ENCODE assay signal across 20 cellular contexts in genomic region chr10:30029164-30029889, GRCh38. TPM values are rescaled to one million over a fixed set of nuclear protein-coding genes. Genes with fewer than 3 reads are reported as not detected.
DNase-seq lines count a peak whose midpoint lies in the region; ATAC-seq, FAIRE-seq and TF ChIP-seq lines count a peak whose summit lies in the region.
"Had no signal": no experiment of that assay in that cellular context is flagged by ENCODE, and none has a peak within 500 bp of the region (broad histone marks: within the 10 kb centered on the region; RNA-seq: fewer than 3 reads in every experiment).

No MANE protein-coding gene starts in this region.

- no peak for TF ChIP-seq RAD21 in HepG2 (CRISPR knock-in tag; IDR thresholded peaks at IDR 0.05)

- POLR2A ChIA-PET in HepG2 (lab: Yijun Ruan, JAX): no interaction called here

- TF ChIP-seq POLR2A in HepG2 (IDR thresholded peaks at IDR 0.05; ENCODE audit: insufficient read depth in 1 of 2, low read depth in 2 of 2, low read length in 2 of 2): no peak

- CTCF ChIA-PET in HepG2 (lab: Yijun Ruan, JAX; ENCODE audit: low intra/inter-chr PET ratio, low total read pairs): no interaction called here

- BruUV-seq in HepG2 (replicated peaks; lab: Mats Ljungman, UMichigan): no TSS peak

- no peak overlapping the region for H3K27ac Mint-ChIP-seq in activated T-cell treated with anti-CD3 and anti-CD28 coated beads, Interleukin-2, amount 50 U/mL, for 72 hours
- H3K27ac Mint-ChIP-seq: activated naive CD8-positive, alpha-beta T cell had no signal

- H3K9ac ChIP-seq in subcutaneous abdominal adipose tissue (ENCODE audit: low read length in 5 of 5) (no peak overlapping the region), HepG2 (ENCODE audit: insufficient read depth, low read depth, low read length) (no peak overlapping the region)
- H3K9ac ChIP-seq: SK-N-SH had no signal

- H4K20me1 ChIP-seq in HepG2 (ENCODE audit: insufficient read depth, low read length): no peaks in the 10 kb centered on the region

- TF ChIP-seq EP300 in HepG2 (IDR thresholded peaks at IDR 0.05; ENCODE audit: low read depth in 2 of 2, low read length in 2 of 2) (no peak), HepG2 (CRISPR knock-in tag; IDR thresholded peaks at IDR 0.05; ENCODE audit: borderline replicate concordance) (no peak)

- H3K27ac ChIP-seq in ascending aorta (peak overlapping the region; percentile 81 to 87), lung (ENCODE audit: low read depth in 1 of 2, low read length in 1 of 2) (peak overlapping the region; percentile 24 to 60), subcutaneous abdominal adipose tissue (ENCODE audit: low read depth, low read length) (peak overlapping the region; percentile 37), HepG2 (ENCODE audit: extremely low read length, insufficient read depth, low read length) (no peak overlapping the region)
- H3K27ac ChIP-seq: cardiac muscle cell, PC-9 had no signal

- H2AFZ ChIP-seq in HepG2 (ENCODE audit: low read length): no peak overlapping the region
- H2AFZ ChIP-seq: PC-9 had no signal

- H3K4me1 Mint-ChIP-seq in activated T-cell treated with anti-CD3 and anti-CD28 coated beads, Interleukin-2, amount 50 U/mL, for 72 hours (ENCODE audit: low read depth): peaks cover 36% of the 10 kb centered on the region

- H3K9me3 ChIP-seq in ascending aorta (no peaks in the 10 kb centered on the region), lung (ENCODE audit: control insufficient read depth in 2 of 2, insufficient read depth in 1 of 2, low read length in 1 of 2) (no peaks in the 10 kb centered on the region), subcutaneous abdominal adipose tissue (ENCODE audit: control insufficient read depth in 5 of 5, low read length in 5 of 5) (no peaks in the 10 kb centered on the region), HepG2 (ENCODE audit: low read length) (no peaks in the 10 kb centered on the region)
- H3K9me3 ChIP-seq: Caco-2, SK-N-SH had no signal

- H3K4me3 Mint-ChIP-seq in activated T-cell treated with anti-CD3 and anti-CD28 coated beads, Interleukin-2, amount 50 U/mL, for 72 hours: no peak overlapping the region
- H3K4me3 Mint-ChIP-seq: activated naive CD8-positive, alpha-beta T cell had no signal

- H3K27me3 ChIP-seq in ascending aorta (no peaks in the 10 kb centered on the region), lung (ENCODE audit: control insufficient read depth, insufficient read depth) (no peaks in the 10 kb centered on the region), subcutaneous abdominal adipose tissue (ENCODE audit: control insufficient read depth in 5 of 5, insufficient read depth in 4 of 5, low read length in 5 of 5) (peaks cover 0 to 2% (median 0%) of the 10 kb centered on the region in 5 donors), HepG2 (ENCODE audit: control insufficient read depth in 1 of 2, insufficient read depth in 2 of 2, low read length in 2 of 2) (no peaks in the 10 kb centered on the region; a peak in 2 of 5 replicates)
- H3K27me3 ChIP-seq: cardiac muscle cell had no signal

- DNase-seq in GM13976 (ENCODE audit: low spot score) (peak; percentile 17), ascending aorta (ENCODE audit: low spot score in 2 of 2) (no peak), lung (ENCODE audit: low spot score) (no peak), HepG2 (ENCODE audit: low spot score) (no peak)
- no peak for DNase-seq in activated T-cell treated with anti-CD3 and anti-CD28 coated beads, Interleukin-2, amount 50 U/mL, for 72 hours
- DNase-seq: activated CD4-positive, alpha-beta T cell treated with anti-CD3 and anti-CD28 coated beads, Interleukin-2, amount 50 U/mL, for 1 hour; Caco-2; effector CD4-positive, alpha-beta T cell; HCEC 1CT; Karpas-422; NCI-H2171; NCI-H82; PC-9; SK-N-SH; stimulated activated CD4-positive, alpha-beta T cell treated with anti-CD3 and anti-CD28 coated beads, Interleukin-15, amount 100 ng/mL, for 24 hours; stimulated activated naive CD4-positive, alpha-beta T cell treated with Interleukin-2 at 50 U/mL for 16 hours had no signal

- H3K4me2 ChIP-seq in HepG2 (ENCODE audit: low read depth, low read length): no peak overlapping the region
- H3K4me2 ChIP-seq: PC-9, SK-N-SH had no signal

- TF ChIP-seq CTCF in GM13976 (IDR thresholded peaks at IDR 0.05; ENCODE audit: borderline replicate concordance, control extremely low read depth, extremely low read depth, insufficient read depth, missing control alignments) (no peak), ascending aorta (IDR thresholded peaks at IDR 0.05) (no peak), lung (IDR thresholded peaks at IDR 0.05; ENCODE audit: control extremely low read depth, extremely low read depth) (no peak), HepG2 (CRISPR knock-in tag; IDR thresholded peaks at IDR 0.05) (no peak)

- intact Hi-C loops in ascending aorta (cut with DNase I) (no loop called here), HepG2 (cut with micrococcal nuclease; ENCODE audit: unreplicated experiment) (no loop called here)

- peaks cover 59% of the 10 kb centered on the region for H3K27me3 Mint-ChIP-seq in activated T-cell treated with anti-CD3 and anti-CD28 coated beads, Interleukin-2, amount 50 U/mL, for 72 hours (ENCODE audit: low read depth)

- H3K4me1 ChIP-seq in ascending aorta (peaks cover 11 to 38% of the 10 kb centered on the region in 2 donors), lung (ENCODE audit: control insufficient read depth in 2 of 2, insufficient read depth in 2 of 2, low read length in 2 of 2) (peaks cover 0 to 19% of the 10 kb centered on the region in 2 donors), subcutaneous abdominal adipose tissue (ENCODE audit: control insufficient read depth in 5 of 5, insufficient read depth in 5 of 5, low read length in 5 of 5) (peaks cover 0 to 55% (median 21%) of the 10 kb centered on the region in 5 donors), HepG2 (ENCODE audit: insufficient read depth, low read length) (peaks cover 8% of the 10 kb centered on the region; the same call in 1 of the 2 replicates)

- peaks cover under 1 to 12% of the 10 kb centered on the region in 2 donors for H3K36me3 ChIP-seq in ascending aorta
- H3K36me3 ChIP-seq in lung (ENCODE audit: control insufficient read depth in 2 of 2, insufficient read depth in 2 of 2, low read length in 2 of 2): peaks cover 0 to 2% of the 10 kb centered on the region in 2 donors
- H3K36me3 ChIP-seq in subcutaneous abdominal adipose tissue (ENCODE audit: control insufficient read depth in 5 of 5, insufficient read depth in 5 of 5, low read length in 5 of 5): peaks cover 0 to 12% (median 4%) of the 10 kb centered on the region in 5 donors
- no peaks in the 10 kb centered on the region for H3K36me3 ChIP-seq in HepG2 (replicated peaks in 1 of 2; ENCODE audit: control insufficient read depth in 1 of 2, insufficient read depth in 2 of 2, low read length in 2 of 2)

- no peak overlapping the region for H3K4me3 ChIP-seq in ascending aorta
- H3K4me3 ChIP-seq in lung: no peak overlapping the region
- H3K4me3 ChIP-seq in subcutaneous abdominal adipose tissue (ENCODE audit: low read depth in 1 of 5, low read length in 5 of 5): no peak overlapping the region
- H3K4me3 ChIP-seq in HepG2 (replicated peaks in 1 of 3; ENCODE audit: insufficient read depth in 1 of 3, low read depth in 2 of 3, low read length in 3 of 3): no peak overlapping the region
- H3K4me3 ChIP-seq: cardiac muscle cell, PC-9 had no signal

- ATAC-seq in lung (ENCODE audit: insufficient read depth, low FRiP score) (no peak), HepG2 (no peak), GM19467 (IDR thresholded peaks at IDR 0.05; ENCODE audit: unreplicated experiment) (no peak)
- ATAC-seq in activated T-cell treated with anti-CD3 and anti-CD28 coated beads, Interleukin-2, amount 50 U/mL, for 72 hours (replicated peaks in 1 of 2): no peak

- no peaks in the 10 kb centered on the region for H3K9me3 Mint-ChIP-seq in activated T-cell treated with anti-CD3 and anti-CD28 coated beads, Interleukin-2, amount 50 U/mL, for 72 hours

- in situ Hi-C loops in GM13976 (cut with MboI; ENCODE audit: low sequenced_read_pairs, unreplicated experiment): no loop called here
- in situ Hi-C loops in HepG2 (cut with HindIII; ENCODE audit: extremely low pct_ligation_motif_present, low pct_unique_long_range_greater_than_20kb): no loop called here

- FAIRE-seq in HepG2 (lab: Jason Lieb, UNC): no peak

- H3K36me3 Mint-ChIP-seq in activated T-cell treated with anti-CD3 and anti-CD28 coated beads, Interleukin-2, amount 50 U/mL, for 72 hours (ENCODE audit: insufficient read depth in 2 of 2): no peaks in the 10 kb centered on the region
- H3K36me3 Mint-ChIP-seq: activated naive CD8-positive, alpha-beta T cell had no signal

- no peaks in the 10 kb centered on the region for H3K79me2 ChIP-seq in HepG2 (ENCODE audit: insufficient read depth, low read length)

- 80 to 87% methylated on average over 19 of the region's 19 CpGs for WGBS in lung, 2 donors
- 72% methylated on average over 18 of the region's 19 CpGs for WGBS in HepG2 (ENCODE audit: low lambda C conversion rate)

RNA-seq across cellular contexts. Expression of gene JCAD, which starts 30.1 kb away (rescaled TPM):
- 82.8 TPM for total RNA-seq in ascending aorta
- total RNA-seq in lung: 10 to 100 TPM; 41.9 to 93.7 TPM
- polyA plus RNA-seq in lung: 10 to 100 TPM; 11.3 to 12.2 TPM
- 0.04 and 0.14 TPM in 2 replicates for total RNA-seq in HepG2 (2016; rRNA removed; fragmentation: Illumina TruSeq; extraction: Trizol)
- not detected in 2 replicates for total RNA-seq in HepG2 (2016; cell fraction: cytosol; rRNA removed; fragmentation: Illumina TruSeq; extraction: Trizol; ENCODE audit: low read depth)
- total RNA-seq in HepG2 (2016; cell fraction: insoluble cytoplasmic fraction; rRNA removed; fragmentation: Illumina TruSeq; extraction: Trizol): 0.02 and 0.03 TPM in 2 replicates
- total RNA-seq in HepG2 (2016; cell fraction: membrane; rRNA removed; fragmentation: Illumina TruSeq; extraction: Trizol): 0.12 TPM in 1 of 2 replicates, not detected in the other
- total RNA-seq in HepG2 (2016; cell fraction: nucleus; rRNA removed; fragmentation: Illumina TruSeq; extraction: Trizol): 0.06 TPM in 1 of 2 replicates, not detected in the other
- 0.05 and 0.08 TPM in 2 replicates for polyA plus RNA-seq in HepG2 (2011; rRNA removed)
- polyA plus RNA-seq in HepG2 (2011; cell fraction: cytosol; rRNA removed): 0.10 and 0.11 TPM in 2 replicates
- 0.13 and 0.24 TPM in 2 replicates for polyA plus RNA-seq in HepG2 (2011; cell fraction: nucleus; rRNA removed)
- 0.09 TPM in 1 of 2 replicates, not detected in the other for polyA plus RNA-seq in HepG2 (2012)
- polyA plus RNA-seq in HepG2 (2016; cell fraction: cytosol; fragmentation: Illumina TruSeq; extraction: Trizol; ENCODE audit: low read depth): 0.20 TPM in 1 of 2 replicates, not detected in the other
- 0.08 and 0.17 TPM in 2 replicates for polyA plus RNA-seq in HepG2 (2016; cell fraction: insoluble cytoplasmic fraction; fragmentation: Illumina TruSeq; extraction: Trizol; ENCODE audit: low read depth)
- polyA plus RNA-seq in HepG2 (2016; cell fraction: membrane; fragmentation: Illumina TruSeq; extraction: Trizol; ENCODE audit: low read depth): 0.02 TPM in 1 of 2 replicates, not detected in the other
- polyA plus RNA-seq in HepG2 (2016; cell fraction: nucleus; fragmentation: Illumina TruSeq; extraction: Trizol; ENCODE audit: insufficient read depth, low read depth): 0.09 TPM in 1 of 2 replicates, not detected in the other
- 0.42 TPM in 1 of 2 replicates, not detected in the other for polyA minus RNA-seq in HepG2 (2011; rRNA and poly(A)+ RNA removed; ENCODE audit: low replicate concordance)
- polyA minus RNA-seq in HepG2 (2011; cell fraction: cytosol; rRNA and poly(A)+ RNA removed): not detected in 2 replicates
- under 0.01 TPM in 2 replicates for polyA minus RNA-seq in HepG2 (2011; cell fraction: nucleus; rRNA and poly(A)+ RNA removed)
- total RNA-seq in activated T-cell treated with anti-CD3 and anti-CD28 coated beads, Interleukin-2, amount 50 U/mL, for 72 hours: under 1 TPM; 0.05 to 0.29 TPM

Comparison
In these comparisons a context has a peak if more than half of its experiments do, and no peak if none do; other contexts are left out.
1. RNA of gene JCAD, which starts 30.1 kb away (total RNA-seq): 41.9 to 93.7 TPM in lung and 82.8 TPM in ascending aorta (single experiment); 0.05 to 0.29 TPM in activated T-cell treated with anti-CD3 and anti-CD28 coated beads, Interleukin-2, amount 50 U/mL, for 72 hours and 0.02 to 0.14 TPM in HepG2; every median in the first group is over 10 times any median in the second.